In genomic region chr1:116515702-116516101, GRCh38 we compare ENCODE assay signal across 9 cellular contexts. TPM values are rescaled to one million over a fixed set of nuclear protein-coding genes. Genes with fewer than 3 reads are reported as not detected.
DNase-seq lines count a peak whose midpoint lies in the region; ATAC-seq and TF ChIP-seq lines count a peak whose summit lies in the region.
"Had no signal": no experiment of that assay in that cellular context is flagged by ENCODE, and none has a peak within 500 bp of the region (broad histone marks: within the 10 kb centered on the region; RNA-seq: fewer than 3 reads in every experiment).

No MANE protein-coding gene starts in this region.

- ATAC-seq in GM21367 (IDR thresholded peaks at IDR 0.05; ENCODE audit: unreplicated experiment) (peak; percentile 16), HG03442 (IDR thresholded peaks at IDR 0.05; ENCODE audit: unreplicated experiment) (no peak)

- peaks cover 0 to 5% (median 1%) of the 10 kb centered on the region in 7 donors for H3K9me3 Mint-ChIP-seq in CD14-positive monocyte
- peaks cover 0 to 1% (median 0%) of the 10 kb centered on the region in 6 donors for H3K9me3 Mint-ChIP-seq in immature natural killer cell

- peak overlapping the region; percentile 99 to 100 (median 100) for H3K27ac Mint-ChIP-seq in CD14-positive monocyte
- peak overlapping the region; percentile 97 to 100 (median 99) for H3K27ac Mint-ChIP-seq in immature natural killer cell

- H3K4me1 Mint-ChIP-seq in CD14-positive monocyte (peaks cover 57% of the 10 kb centered on the region), immature natural killer cell (peaks cover 62 to 68% of the 10 kb centered on the region in 2 donors)

- H3K27me3 Mint-ChIP-seq in CD14-positive monocyte (ENCODE audit: low read depth in 3 of 3) (peaks cover 0 to 5% (median 0%) of the 10 kb centered on the region in 3 donors), immature natural killer cell (ENCODE audit: low read depth in 3 of 3) (peaks cover 3 to 16% (median 15%) of the 10 kb centered on the region in 3 donors)

- intact Hi-C loops in CD14-positive monocyte (cut with micrococcal nuclease): loop anchor here in 1 of 2 donors (2.0 kb wide), 1 partner anchor 55 kb away; the partner anchor contains the start of gene CD58

- TF ChIP-seq CTCF in CD14-positive monocyte (IDR thresholded peaks at IDR 0.05): no peak

- no peak for DNase-seq in CD14-positive monocyte (ENCODE audit: low spot score)
- DNase-seq in T-helper 9 cell: peak; percentile 31
- peak; percentile 64 to 69 (median 67) for DNase-seq in immature natural killer cell
- DNase-seq in NCI-H2107 (lab: John Stamatoyannopoulos, UW): no peak
- no peak for DNase-seq in COR-L47 (lab: John Stamatoyannopoulos, UW)
- no peak for DNase-seq in SKM-1 (lab: John Stamatoyannopoulos, UW; ENCODE audit: unreplicated experiment)
- DNase-seq: uterus had no signal

- peaks cover 60 to 63% of the 10 kb centered on the region in 2 donors for H3K36me3 Mint-ChIP-seq in CD14-positive monocyte
- peaks cover 0 to 17% (median 12%) of the 10 kb centered on the region in 3 donors for H3K36me3 Mint-ChIP-seq in immature natural killer cell

- peak overlapping the region; percentile 60 to 76 for H3K4me3 Mint-ChIP-seq in CD14-positive monocyte
- peak overlapping the region; percentile 70 to 88 (median 78) for H3K4me3 Mint-ChIP-seq in immature natural killer cell

RNA-seq across cellular contexts. Expression of gene CD58, which starts 55.1 kb away (rescaled TPM):
- 100 to 1,000 TPM; 128 to 168 TPM for polyA plus RNA-seq in CD14-positive monocyte
- polyA plus RNA-seq in immature natural killer cell: 100 to 1,000 TPM in 1 of 3 donors, 10 to 100 TPM in 2; 68.6 to 112 (median 69.9) TPM

Comparison
In these comparisons a context has a peak if more than half of its experiments do, and no peak if none do; other contexts are left out.
1. DNase-seq: peak in T-helper 9 cell (single experiment) and immature natural killer cell (3 of 3); none in CD14-positive monocyte (single experiment), NCI-H2107 (single experiment), COR-L47 (single experiment) and SKM-1 (single experiment).